ENCODE assay signal across 1 cellular context in genomic region chr19:46412983-46413261, GRCh38.
TF ChIP-seq lines count a peak whose summit lies in the region.

No MANE protein-coding gene starts in this region.

TF ChIP-seq in HepG2, 621 proteins besides CTCF, POLR2A, EP300 and RAD21:
- TF ChIP-seq SMYD3 (CRISPR knock-in tag; IDR thresholded peaks at IDR 0.05) (no peak), HOMEZ (CRISPR knock-in tag; IDR thresholded peaks at IDR 0.05; ENCODE audit: low read depth) (no peak), ZNF274 (CRISPR knock-in tag; IDR thresholded peaks at IDR 0.05) (no peak), SRY (CRISPR knock-in tag; IDR thresholded peaks at IDR 0.05) (no peak), FOSL2 (CRISPR knock-in tag; IDR thresholded peaks at IDR 0.05) (no peak), HOXD1 (CRISPR knock-in tag; IDR thresholded peaks at IDR 0.05) (no peak), ZBTB26 (CRISPR knock-in tag; IDR thresholded peaks at IDR 0.05; ENCODE audit: borderline replicate concordance) (no peak), NFRKB (IDR thresholded peaks at IDR 0.05) (no peak), ZNF12 (CRISPR knock-in tag; IDR thresholded peaks at IDR 0.05) (no peak)
- TF ChIP-seq, protein P1, sequence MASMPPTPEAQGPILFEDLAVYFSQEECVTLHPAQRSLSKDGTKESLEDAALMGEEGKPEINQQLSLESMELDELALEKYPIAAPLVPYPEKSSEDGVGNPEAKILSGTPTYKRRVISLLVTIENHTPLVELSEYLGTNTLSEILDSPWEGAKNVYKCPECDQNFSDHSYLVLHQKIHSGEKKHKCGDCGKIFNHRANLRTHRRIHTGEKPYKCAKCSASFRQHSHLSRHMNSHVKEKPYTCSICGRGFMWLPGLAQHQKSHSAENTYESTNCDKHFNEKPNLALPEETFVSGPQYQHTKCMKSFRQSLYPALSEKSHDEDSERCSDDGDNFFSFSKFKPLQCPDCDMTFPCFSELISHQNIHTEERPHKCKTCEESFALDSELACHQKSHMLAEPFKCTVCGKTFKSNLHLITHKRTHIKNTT (CRISPR knock-in tag; IDR thresholded peaks at IDR 0.05): no peak
- TF ChIP-seq, protein P2, sequence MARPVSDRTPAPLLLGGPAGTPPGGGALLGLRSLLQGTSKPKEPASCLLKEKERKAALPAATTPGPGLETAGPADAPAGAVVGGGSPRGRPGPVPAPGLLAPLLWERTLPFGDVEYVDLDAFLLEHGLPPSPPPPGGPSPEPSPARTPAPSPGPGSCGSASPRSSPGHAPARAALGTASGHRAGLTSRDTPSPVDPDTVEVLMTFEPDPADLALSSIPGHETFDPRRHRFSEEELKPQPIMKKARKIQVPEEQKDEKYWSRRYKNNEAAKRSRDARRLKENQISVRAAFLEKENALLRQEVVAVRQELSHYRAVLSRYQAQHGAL (CRISPR knock-in tag; IDR thresholded peaks at IDR 0.05; ENCODE audit: not compliant biosample characterization): no peak
